In genomic region chr10:98246911-98247820, GRCh38 we compare ENCODE assay signal across 14 cellular contexts. TPM values are rescaled to one million over a fixed set of nuclear protein-coding genes. Genes with fewer than 3 reads are reported as not detected.
DNase-seq lines count a peak whose midpoint lies in the region; ATAC-seq lines count a peak whose summit lies in the region.
"Had no signal": no experiment of that assay in that cellular context is flagged by ENCODE, and none has a peak within 500 bp of the region (broad histone marks: within the 10 kb centered on the region; RNA-seq: fewer than 3 reads in every experiment).

No MANE protein-coding gene starts in this region.

- no peak overlapping the region for H3K4me3 ChIP-seq in skeletal muscle tissue (ENCODE audit: low read length in 3 of 3)

- H3K27me3 Mint-ChIP-seq in T-helper 2 cell treated with Interferon-gamma antibody and Interleukin-4, amounts not matched to agents 5 μg/mL and 100 μg/mL, for 36 hours (ENCODE audit: low read depth) = no peaks in the 10 kb centered on the region

- H3K27me3 ChIP-seq in skeletal muscle tissue (ENCODE audit: control insufficient read depth in 3 of 3, insufficient read depth in 3 of 3, low read length in 3 of 3) = no peaks in the 10 kb centered on the region

- peak overlapping the region; percentile 1 for H3K27ac ChIP-seq in skeletal muscle tissue (ENCODE audit: low read depth, low read length)
- H3K27ac ChIP-seq: epithelial cell of prostate had no signal

- peaks cover 19 to 35% (median 22%) of the 10 kb centered on the region in 3 donors for H3K4me1 ChIP-seq in skeletal muscle tissue (ENCODE audit: control insufficient read depth in 3 of 3, insufficient read depth in 3 of 3, low read length in 3 of 3)

- no peak for DNase-seq in T-helper 2 cell treated with Interferon-gamma antibody and Interleukin-4, amounts not matched to agents 5 μg/mL and 100 μg/mL, for 36 hours (ENCODE audit: low spot score)
- DNase-seq in T-helper 2 cell (no peak), SW480 (ENCODE audit: low spot score) (peak; percentile 83), islet precursor cell (peak; percentile 63), CD1c-positive myeloid dendritic cell (ENCODE audit: extremely low spot score) (no peak), NCI-H510A (lab: John Stamatoyannopoulos, UW) (no peak)
- DNase-seq: GDM1; NCI-H1930; stimulated activated CD4-positive, alpha-beta T cell treated with anti-CD3 and anti-CD28 coated beads, Interleukin-4, amount 100 ng/mL, for 4 hours had no signal

- H3K9me3 ChIP-seq in skeletal muscle tissue (ENCODE audit: control insufficient read depth in 3 of 3, low read length in 3 of 3) = no peaks in the 10 kb centered on the region

- H3K4me3 Mint-ChIP-seq in T-helper 2 cell treated with Interferon-gamma antibody and Interleukin-4, amounts not matched to agents 5 μg/mL and 100 μg/mL, for 36 hours = no peak overlapping the region
- H3K4me3 Mint-ChIP-seq: T-helper 1 cell treated with Interleukin-12 subunit alpha and Interleukin-12 subunit beta and Interleukin-4 antibody, amounts not matched to agents 30 μg/mL and 1 μg/mL, for 36 hours had no signal

- peaks cover 23% of the 10 kb centered on the region for H3K36me3 Mint-ChIP-seq in T-helper 2 cell treated with Interferon-gamma antibody and Interleukin-4, amounts not matched to agents 5 μg/mL and 100 μg/mL, for 36 hours (ENCODE audit: low read depth)

- peaks cover 12 to 37% (median 37%) of the 10 kb centered on the region in 3 donors for H3K36me3 ChIP-seq in skeletal muscle tissue (ENCODE audit: control insufficient read depth in 3 of 3, insufficient read depth in 3 of 3, low read length in 3 of 3)

- H3K27ac Mint-ChIP-seq in T-helper 2 cell treated with Interferon-gamma antibody and Interleukin-4, amounts not matched to agents 5 μg/mL and 100 μg/mL, for 36 hours = peak overlapping the region; percentile 20
- H3K27ac Mint-ChIP-seq: T-helper 1 cell treated with Interleukin-12 subunit alpha and Interleukin-12 subunit beta and Interleukin-4 antibody, amounts not matched to agents 30 μg/mL and 1 μg/mL, for 36 hours had no signal

- no peaks in the 10 kb centered on the region for H3K4me1 Mint-ChIP-seq in T-helper 2 cell treated with Interferon-gamma antibody and Interleukin-4, amounts not matched to agents 5 μg/mL and 100 μg/mL, for 36 hours (ENCODE audit: low read depth)

- no peaks in the 10 kb centered on the region for H3K9me3 Mint-ChIP-seq in T-helper 2 cell treated with Interferon-gamma antibody and Interleukin-4, amounts not matched to agents 5 μg/mL and 100 μg/mL, for 36 hours
- H3K9me3 Mint-ChIP-seq: T-helper 1 cell treated with Interleukin-12 subunit alpha and Interleukin-12 subunit beta and Interleukin-4 antibody, amounts not matched to agents 30 μg/mL and 1 μg/mL, for 36 hours had no signal

- ATAC-seq in HG02571 (IDR thresholded peaks at IDR 0.05; ENCODE audit: unreplicated experiment) = no peak

- no peak overlapping the region for H3K9ac ChIP-seq in skeletal muscle tissue (ENCODE audit: low read depth in 1 of 3, low read length in 3 of 3)

RNA-seq across cellular contexts. Expression of gene LOXL4, which starts 20.8 kb away (rescaled TPM):
- total RNA-seq in skeletal muscle tissue = 4.2 TPM
- total RNA-seq: HT1080 had no signal

Comparison
In these comparisons a context has a peak if more than half of its experiments do, and no peak if none do; other contexts are left out.
1. DNase-seq: peak in SW480 (single experiment) and islet precursor cell (single experiment); none in T-helper 2 cell treated with Interferon-gamma antibody and Interleukin-4, amounts not matched to agents 5 μg/mL and 100 μg/mL, for 36 hours (single experiment), T-helper 2 cell (0 of 5), CD1c-positive myeloid dendritic cell (single experiment) and NCI-H510A (single experiment).